ENCODE assay signal across 9 cellular contexts in genomic region chr17:80605326-80606066, GRCh38.
A peak's percentile ranks its signal among the peaks of the same experiment; 100 is the strongest.
DNase-seq lines count a peak whose midpoint lies in the region; ATAC-seq and TF ChIP-seq lines count a peak whose summit lies in the region.
"Had no signal": no experiment of that assay in that cellular context is flagged by ENCODE, and none has a peak within 500 bp of the region (broad histone marks: within the 10 kb centered on the region; RNA-seq: fewer than 3 reads in every experiment).

No MANE protein-coding gene starts in this region.

- no peaks in the 10 kb centered on the region for H3K4me1 ChIP-seq in osteoblast (ENCODE audit: insufficient read depth, low read length)

- in situ Hi-C loops in ACHN (cut with HindIII; ENCODE audit: low pct_ligation_motif_present, low pct_unique_long_range_greater_than_20kb, low sequenced_read_pairs), result no loop called here

- H2AFZ ChIP-seq in osteoblast (ENCODE audit: low read length), result no peak overlapping the region

- H3K79me2 ChIP-seq in osteoblast (ENCODE audit: insufficient read depth, low read length), result peaks cover 75% of the 10 kb centered on the region

- peak; percentile 58 for ATAC-seq in GM19397 (IDR thresholded peaks at IDR 0.05; ENCODE audit: unreplicated experiment)
- peak; percentile 52 for ATAC-seq in HG03558 (IDR thresholded peaks at IDR 0.05; ENCODE audit: extremely low read depth, unreplicated experiment)

- no peaks in the 10 kb centered on the region for H3K9me3 ChIP-seq in osteoblast (ENCODE audit: low read depth, low read length)

- no peak overlapping the region for H3K4me2 ChIP-seq in osteoblast (ENCODE audit: insufficient read depth, low read length)

- TF ChIP-seq CTCF in osteoblast (IDR thresholded peaks at IDR 0.05; ENCODE audit: extremely low read depth, low read depth, low read length), result no peak

- no peaks in the 10 kb centered on the region for H3K36me3 ChIP-seq in osteoblast (ENCODE audit: insufficient read depth, low read length)

- peaks cover 59% of the 10 kb centered on the region for H4K20me1 ChIP-seq in osteoblast (ENCODE audit: insufficient read depth, low read length)

- no peak overlapping the region for H3K27ac ChIP-seq in osteoblast (ENCODE audit: low read depth, low read length)
- H3K27ac ChIP-seq: C4-2B had no signal

- peak; percentile 90 for DNase-seq in ACHN
- DNase-seq in activated T-cell treated with anti-CD3 and anti-CD28 coated beads for 48 hours (ENCODE audit: low read depth), result peak; percentile 70
- DNase-seq in osteoblast (ENCODE audit: insufficient read length, low spot score, missing footprints), result peak; percentile 94
- DNase-seq in effector CD8-positive, alpha-beta T cell (lab: John Stamatoyannopoulos, UW), result no peak
- no peak for DNase-seq in DMS79 treated with DMSO at 0.1 percent for 48 hours (lab: John Stamatoyannopoulos, UW)
- DNase-seq in NOMO-1 (lab: John Stamatoyannopoulos, UW; ENCODE audit: unreplicated experiment in 2 of 2), result no peak

- no peaks in the 10 kb centered on the region for H3K27me3 ChIP-seq in osteoblast (ENCODE audit: insufficient read depth, low read length)

- no peak overlapping the region for H3K4me3 ChIP-seq in osteoblast (ENCODE audit: insufficient read depth, low read length)

Comparison
In these comparisons a context has a peak if more than half of its experiments do, and no peak if none do; other contexts are left out.
1. DNase-seq: peak in ACHN (single experiment), activated T-cell treated with anti-CD3 and anti-CD28 coated beads for 48 hours (single experiment) and osteoblast (single experiment); none in effector CD8-positive, alpha-beta T cell (single experiment), DMS79 treated with DMSO at 0.1 percent for 48 hours (single experiment) and NOMO-1 (0 of 2).